ENCODE assay signal across 9 cellular contexts in the genomic region with DNA sequence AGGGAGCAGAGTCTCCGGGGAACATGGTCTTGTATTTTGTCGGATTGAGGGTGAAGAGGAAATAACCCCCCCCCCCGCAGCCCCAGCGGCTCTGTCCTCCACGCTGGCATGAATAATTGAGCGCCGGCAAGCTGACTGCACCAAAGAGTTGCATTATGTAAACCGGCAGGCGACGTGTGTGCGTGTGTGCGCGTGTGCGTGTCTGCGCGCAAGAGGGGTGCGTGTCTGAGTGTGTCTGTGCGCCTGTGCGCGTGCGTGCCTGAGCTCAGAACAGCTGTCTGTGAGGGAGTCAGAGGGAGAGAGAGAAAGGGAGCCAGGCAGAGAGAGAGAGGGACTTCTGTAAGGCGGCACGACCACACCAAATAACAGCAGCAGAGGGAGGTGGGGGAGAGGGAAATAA.
A peak's percentile ranks its signal among the peaks of the same experiment; 100 is the strongest.
DNase-seq lines count a peak whose midpoint lies in the region; ATAC-seq and TF ChIP-seq lines count a peak whose summit lies in the region.
"Had no signal": no experiment of that assay in that cellular context is flagged by ENCODE, and none has a peak within 500 bp of the region (broad histone marks: within the 10 kb centered on the region; RNA-seq: fewer than 3 reads in every experiment).

No MANE protein-coding gene starts in this region.

- H3K4me3 ChIP-seq in HFF-Myc (replicated peaks; ENCODE audit: low read depth, low read length) (peak overlapping the region; percentile 32), SJSA1 (peak overlapping the region; percentile 34), muscle layer of duodenum (ENCODE audit: low read depth in 1 of 2, low read length in 2 of 2) (peak overlapping the region; percentile 62 to 68), upper lobe of right lung (peak overlapping the region; percentile 39)
- H3K4me3 ChIP-seq: K562 had no signal

- intact Hi-C loops in upper lobe of right lung (cut with DNase I): no loop called here

- peak; percentile 79 for ATAC-seq in upper lobe of right lung
- ATAC-seq in HG03439 (IDR thresholded peaks at IDR 0.05; ENCODE audit: unreplicated experiment): no peak
- ATAC-seq in GM21825 (IDR thresholded peaks at IDR 0.05; ENCODE audit: unreplicated experiment): no peak
- ATAC-seq: K562 had no signal

- H3K4me1 ChIP-seq in SJSA1 (replicated peaks): peaks cover 37% of the 10 kb centered on the region
- peaks cover 11 to 30% of the 10 kb centered on the region in 2 donors for H3K4me1 ChIP-seq in muscle layer of duodenum (ENCODE audit: control insufficient read depth in 1 of 2, insufficient read depth in 2 of 2, low read length in 2 of 2)
- no peaks in the 10 kb centered on the region for H3K4me1 ChIP-seq in upper lobe of right lung

- H3K36me3 ChIP-seq in SJSA1 (no peaks in the 10 kb centered on the region), muscle layer of duodenum (ENCODE audit: control insufficient read depth in 1 of 2, insufficient read depth in 2 of 2, low read length in 2 of 2) (no peaks in the 10 kb centered on the region), upper lobe of right lung (no peaks in the 10 kb centered on the region)

- H3K27me3 ChIP-seq in SJSA1 (replicated peaks): no peaks in the 10 kb centered on the region
- H3K27me3 ChIP-seq in muscle layer of duodenum (ENCODE audit: low read depth, low read length): no peaks in the 10 kb centered on the region
- H3K27me3 ChIP-seq in upper lobe of right lung: no peaks in the 10 kb centered on the region

- peak; percentile 71 for DNase-seq in COR-L47 (lab: John Stamatoyannopoulos, UW)
- DNase-seq in HFF-Myc (ENCODE audit: extremely low read depth, low read depth): no peak
- DNase-seq in SJSA1 (ENCODE audit: low read depth in 1 of 2, low spot score in 2 of 2): peak; percentile 64 to 72
- peak; percentile 60 for DNase-seq in epidermal melanocyte (ENCODE audit: insufficient read length, low spot score)
- DNase-seq in upper lobe of right lung: peak; percentile 73

- TF ChIP-seq CTCF in HFF-Myc (IDR thresholded peaks at IDR 0.05; ENCODE audit: low read depth, low read length, missing control alignments) (no peak), upper lobe of right lung (IDR thresholded peaks at IDR 0.05) (no peak)

- H3K27ac ChIP-seq in SJSA1: peak overlapping the region; percentile 94
- no peak overlapping the region for H3K27ac ChIP-seq in muscle layer of duodenum (ENCODE audit: low read length)
- peak overlapping the region; percentile 30 for H3K27ac ChIP-seq in upper lobe of right lung

- no peaks in the 10 kb centered on the region for H3K9me3 ChIP-seq in SJSA1 (replicated peaks)
- no peaks in the 10 kb centered on the region for H3K9me3 ChIP-seq in muscle layer of duodenum (ENCODE audit: control insufficient read depth in 1 of 2, low read length in 2 of 2)
- H3K9me3 ChIP-seq in upper lobe of right lung: no peaks in the 10 kb centered on the region
